In genomic region chr5:139301766-139302499, GRCh38 we compare ENCODE assay signal across 14 cellular contexts. TPM values are rescaled to one million over a fixed set of nuclear protein-coding genes. Genes with fewer than 3 reads are reported as not detected.
DNase-seq lines count a peak whose midpoint lies in the region; ATAC-seq, FAIRE-seq and TF ChIP-seq lines count a peak whose summit lies in the region.
"Had no signal": no experiment of that assay in that cellular context is flagged by ENCODE, and none has a peak within 500 bp of the region (broad histone marks: within the 10 kb centered on the region; RNA-seq: fewer than 3 reads in every experiment).

No MANE protein-coding gene starts in this region.

- H3K9ac ChIP-seq in Loucy (ENCODE audit: low read depth, low read length, poor library complexity, severe bottlenecking) = no peak overlapping the region
- no peak overlapping the region for H3K9ac ChIP-seq in astrocyte (ENCODE audit: low read length)

- H2AFZ ChIP-seq in Loucy (ENCODE audit: low read length) = no peak overlapping the region
- no peak overlapping the region for H2AFZ ChIP-seq in astrocyte (ENCODE audit: low read depth, low read length)

- H3K4me3 Mint-ChIP-seq in Calu3 (ENCODE audit: low read depth, unreplicated experiment) = peak overlapping the region; percentile 2
- H3K4me3 Mint-ChIP-seq in astrocyte (ENCODE audit: unreplicated experiment) = peak overlapping the region; percentile 24
- H3K4me3 Mint-ChIP-seq in nephron progenitor cell = no peak overlapping the region

- H3K27me3 ChIP-seq in Loucy (ENCODE audit: insufficient read depth, low read length, poor library complexity, severe bottlenecking) (no peaks in the 10 kb centered on the region), astrocyte (ENCODE audit: insufficient read depth, low read length) (no peaks in the 10 kb centered on the region)

- H3K79me2 ChIP-seq in Loucy (ENCODE audit: insufficient read depth, low read length) (peaks cover 100% of the 10 kb centered on the region), astrocyte (ENCODE audit: insufficient read depth, low read length) (peaks cover 100% of the 10 kb centered on the region)

- H3K36me3 Mint-ChIP-seq in Calu3 (ENCODE audit: insufficient read depth, unreplicated experiment) (peaks cover 45% of the 10 kb centered on the region), astrocyte (ENCODE audit: low read depth, unreplicated experiment) (no peaks in the 10 kb centered on the region), nephron progenitor cell (ENCODE audit: low read depth) (peaks cover 45% of the 10 kb centered on the region)

- H3K27me3 Mint-ChIP-seq in Calu3 (ENCODE audit: unreplicated experiment) = no peaks in the 10 kb centered on the region
- H3K27me3 Mint-ChIP-seq in astrocyte (ENCODE audit: low read depth, unreplicated experiment) = no peaks in the 10 kb centered on the region
- H3K27me3 Mint-ChIP-seq in nephron progenitor cell (ENCODE audit: low read depth, poor library complexity) = no peaks in the 10 kb centered on the region

- H4K20me1 ChIP-seq in Loucy (ENCODE audit: insufficient read depth, low read length, poor library complexity, severe bottlenecking) (peaks cover 98% of the 10 kb centered on the region), astrocyte (ENCODE audit: insufficient read depth, low read length) (peaks cover 100% of the 10 kb centered on the region)

- H3K36me3 ChIP-seq in Loucy (ENCODE audit: insufficient read depth, low read length) = no peaks in the 10 kb centered on the region
- H3K36me3 ChIP-seq in astrocyte (ENCODE audit: insufficient read depth, low read length) = no peaks in the 10 kb centered on the region

- intact Hi-C loops in Calu3 (cut with micrococcal nuclease; ENCODE audit: unreplicated experiment) = loop anchor here (1.0 kb wide), 1 partner anchor 8 kb away; no protein-coding TSS in a partner anchor

- peaks cover 82% of the 10 kb centered on the region for H3K4me1 Mint-ChIP-seq in Calu3 (ENCODE audit: low read depth, unreplicated experiment)
- peaks cover 46% of the 10 kb centered on the region for H3K4me1 Mint-ChIP-seq in astrocyte (ENCODE audit: low read depth, unreplicated experiment)
- H3K4me1 Mint-ChIP-seq in nephron progenitor cell = peaks cover 49% of the 10 kb centered on the region

- in situ Hi-C loops in KBM-7 (cut with MboI; ENCODE audit: low pct_unique_long_range_greater_than_20kb, low sequenced_read_pairs) = no loop called here

- no TSS peak for BruUV-seq in Calu3 (replicated peaks; lab: Mats Ljungman, UMichigan)

- H3K4me3 ChIP-seq in Loucy (ENCODE audit: low read length, poor library complexity, severe bottlenecking) (no peak overlapping the region), astrocyte (ENCODE audit: insufficient read depth, low read depth, low read length) (no peak overlapping the region)

- H3K4me2 ChIP-seq in Loucy (ENCODE audit: low read depth, low read length, poor library complexity, severe bottlenecking) (peak overlapping the region; percentile 19), astrocyte (ENCODE audit: low read length) (peak overlapping the region; percentile 5)

- H3K9me3 ChIP-seq in Loucy (ENCODE audit: insufficient read depth, low read depth, low read length) (no peaks in the 10 kb centered on the region), astrocyte (ENCODE audit: insufficient read depth, low read depth, low read length) (no peaks in the 10 kb centered on the region)

- CTCF ChIA-PET in Calu3 (lab: Charles Lee) = interaction anchor here (0.7 kb wide), 1 partner anchor 634 kb away, joined by 3 read pairs; no protein-coding TSS in a partner anchor

- no peaks in the 10 kb centered on the region for H3F3A ChIP-seq in Loucy (ENCODE audit: low read depth)

- no peak for FAIRE-seq in astrocyte (lab: Jason Lieb, UNC)

- no peaks in the 10 kb centered on the region for H3K9me2 ChIP-seq in Loucy (replicated peaks; ENCODE audit: low read depth, low read length)

- H3K27ac ChIP-seq in astrocyte (ENCODE audit: low read depth, low read length) = no peak overlapping the region

- H3K4me1 ChIP-seq in Loucy (ENCODE audit: insufficient read depth, low read length, poor library complexity, severe bottlenecking) (peaks cover 54% of the 10 kb centered on the region), astrocyte (ENCODE audit: insufficient read depth, low read length) (peaks cover 4% of the 10 kb centered on the region)

- ATAC-seq in GM21423 (IDR thresholded peaks at IDR 0.05; ENCODE audit: unreplicated experiment) = no peak
- ATAC-seq: SK-N-SH treated with all-trans-retinoic acid at 6 μM for 48 hours had no signal

- DNase-seq in Calu3 (no peak), astrocyte (ENCODE audit: low read depth) (no peak), nephron progenitor cell (no peak), NCI-H345 (lab: John Stamatoyannopoulos, UW) (no peak), KBM-7 (no peak), NOMO-1 (lab: John Stamatoyannopoulos, UW; ENCODE audit: unreplicated experiment in 2 of 2) (no peak)
- DNase-seq: COR-L47, midbrain, NCI-H1436, NCI-H510A, retina had no signal

- H3K9me3 Mint-ChIP-seq in Calu3 (ENCODE audit: low read depth, unreplicated experiment) (no peaks in the 10 kb centered on the region), astrocyte (ENCODE audit: unreplicated experiment) (no peaks in the 10 kb centered on the region), nephron progenitor cell (no peaks in the 10 kb centered on the region)

- H3K27ac Mint-ChIP-seq in Calu3 (ENCODE audit: unreplicated experiment) (peak overlapping the region; percentile 41), astrocyte (ENCODE audit: unreplicated experiment) (peak overlapping the region; percentile 83), nephron progenitor cell (peak overlapping the region; percentile 68)

- TF ChIP-seq CTCF in Calu3 (IDR thresholded peaks at IDR 0.05; ENCODE audit: unreplicated experiment) = no peak
- TF ChIP-seq CTCF in Loucy (conservative IDR thresholded peaks at IDR 0.05; ENCODE audit: low read length) = no peak
- TF ChIP-seq CTCF in astrocyte (IDR thresholded peaks at IDR 0.05; ENCODE audit: insufficient read depth, low read depth, low read length) = no peak
- no peak for TF ChIP-seq CTCF in nephron progenitor cell (IDR thresholded peaks at IDR 0.05)

RNA-seq across cellular contexts. Expression of gene MATR3, which starts 8.4 kb away (rescaled TPM):
- total RNA-seq in Calu3 (2022) = 228 and 230 TPM in 2 replicates
- 126 and 134 TPM in 2 replicates for total RNA-seq in astrocyte

RNA-seq across cellular contexts. Expression of gene PAIP2, which starts 39.7 kb away (rescaled TPM):
- 73.0 and 81.2 TPM in 2 replicates for total RNA-seq in Calu3 (2022)
- 64.2 and 75.3 TPM in 2 replicates for total RNA-seq in astrocyte
